ENCODE assay signal across 8 cellular contexts in genomic region chr12:32679091-32679909, GRCh38. TPM values are rescaled to one million over a fixed set of nuclear protein-coding genes. Genes with fewer than 3 reads are reported as not detected.
DNase-seq lines count a peak whose midpoint lies in the region; ATAC-seq and TF ChIP-seq lines count a peak whose summit lies in the region.

TSS of gene DNM1L (plus strand) at chr12:32679301. CDS start at chr12:32679364, 63 bp downstream.

- peak within 1 kb of the TSS; percentile 87 for H3K27ac ChIP-seq in CD8-positive, alpha-beta T cell (ENCODE audit: low read depth, low read length)
- peak within 1 kb of the TSS; percentile 97 to 98 for H3K27ac ChIP-seq in lung (ENCODE audit: low read depth in 1 of 2, low read length in 1 of 2)

- no peaks in the 10 kb centered on the region for H3K9me3 Mint-ChIP-seq in CD8-positive, alpha-beta T cell

- H3K27me3 Mint-ChIP-seq in CD8-positive, alpha-beta T cell (ENCODE audit: low read depth): no peaks in the 10 kb centered on the region

- H3K27ac Mint-ChIP-seq in CD8-positive, alpha-beta T cell: peak within 1 kb of the TSS; percentile 90

- CTCF ChIA-PET in CD8-positive, alpha-beta T cell (lab: Charles Lee): no interaction called here

- ATAC-seq in CD8-positive, alpha-beta T cell: peak; percentile 98
- ATAC-seq in GM19467 (IDR thresholded peaks at IDR 0.05; ENCODE audit: unreplicated experiment) (peak; percentile 97), lung (ENCODE audit: insufficient read depth, low FRiP score) (peak; percentile 97)

- DNase-seq in CD8-positive, alpha-beta T cell: peak; percentile 85 to 94 (median 91)
- peak; percentile 92 for DNase-seq in HS-27A (ENCODE audit: low read depth)
- DNase-seq in NK-92 (lab: John Stamatoyannopoulos, UW; ENCODE audit: unreplicated experiment): peak; percentile 57
- peak; percentile 78 to 87 for DNase-seq in activated CD8-positive, alpha-beta memory T cell treated with anti-CD3 and anti-CD28 coated beads for 1 hour (ENCODE audit: extremely low read depth in 1 of 2, low read depth in 1 of 2)
- DNase-seq in effector CD4-positive, alpha-beta T cell: peak; percentile 93
- peak; percentile 95 for DNase-seq in lung (ENCODE audit: low spot score)
- DNase-seq in stimulated activated CD4-positive, alpha-beta T cell treated with anti-CD3 and anti-CD28 coated beads, TNF-alpha, amount 100 ng/mL, for 4 hours (ENCODE audit: low read depth in 3 of 3): peak; percentile 80 to 86 (median 81)

- no peak for TF ChIP-seq CTCF in CD8-positive, alpha-beta T cell (IDR thresholded peaks at IDR 0.05)
- peak; percentile 3 for TF ChIP-seq CTCF in lung (IDR thresholded peaks at IDR 0.05; ENCODE audit: control extremely low read depth, extremely low read depth)

- peak within 1 kb of the TSS; percentile 94 for H3K4me3 Mint-ChIP-seq in CD8-positive, alpha-beta T cell

- no peaks in the 10 kb centered on the region for H3K27me3 ChIP-seq in CD8-positive, alpha-beta T cell (ENCODE audit: insufficient read depth, low read length)
- no peaks in the 10 kb centered on the region for H3K27me3 ChIP-seq in lung (ENCODE audit: control insufficient read depth, insufficient read depth)

- POLR2A ChIA-PET in CD8-positive, alpha-beta T cell (lab: Charles Lee): interaction anchor here (0.7 to 1.3 kb wide), 2 partner anchors 11 to 76 kb away, joined by 3 to 6 read pairs; partner anchors contain the start of gene YARS2

- H3K4me1 Mint-ChIP-seq in CD8-positive, alpha-beta T cell (ENCODE audit: low read depth): peaks cover 30% of the 10 kb centered on the region

- no peaks in the 10 kb centered on the region for H3K9me3 ChIP-seq in CD8-positive, alpha-beta T cell (ENCODE audit: low read length)
- H3K9me3 ChIP-seq in lung (ENCODE audit: control insufficient read depth in 2 of 2, insufficient read depth in 1 of 2, low read length in 1 of 2): no peaks in the 10 kb centered on the region

- peaks cover 8% of the 10 kb centered on the region for H3K36me3 Mint-ChIP-seq in CD8-positive, alpha-beta T cell

- peak within 1 kb of the TSS; percentile 76 for H3K4me3 ChIP-seq in CD8-positive, alpha-beta T cell (ENCODE audit: low read depth, low read length)
- H3K4me3 ChIP-seq in lung: peak within 1 kb of the TSS; percentile 88

- H3K36me3 ChIP-seq in CD8-positive, alpha-beta T cell (ENCODE audit: insufficient read depth, low read length): no peaks in the 10 kb centered on the region
- H3K36me3 ChIP-seq in lung (ENCODE audit: control insufficient read depth in 2 of 2, insufficient read depth in 2 of 2, low read length in 2 of 2): no peaks in the 10 kb centered on the region

- peaks cover 11% of the 10 kb centered on the region for H3K4me1 ChIP-seq in CD8-positive, alpha-beta T cell (ENCODE audit: insufficient read depth, low read length)
- H3K4me1 ChIP-seq in lung (ENCODE audit: control insufficient read depth in 2 of 2, insufficient read depth in 2 of 2, low read length in 2 of 2): peaks cover 3 to 4% of the 10 kb centered on the region in 2 donors

- intact Hi-C loops in CD8-positive, alpha-beta T cell (cut with DNase I, micrococcal nuclease): loop anchor here (1.0 to 10.0 kb wide), 10 partner anchors 76 to 1357 kb away; partner anchors contain the start of genes ALG10 (in 2 of the 2), AMN1 (in 2 of the 2), ETFBKMT (in 2 of the 2) and BICD1 (in 1 of the 2)

- 0 to 1% methylated on average over 54 to 76 of the region's 76 CpGs for whole genome bisulfite sequencing in lung, 2 donors

RNA-seq across cellular contexts. Expression of gene DNM1L, which starts in this region (rescaled TPM):
- total RNA-seq in CD8-positive, alpha-beta T cell: 10 to 100 TPM; 76.1 to 77.1 TPM
- 10 to 100 TPM; 53.1 to 88.1 TPM for total RNA-seq in lung
- 10 to 100 TPM; 27.4 to 28.8 TPM for polyA plus RNA-seq in lung

Comparison
In these comparisons a context has a peak if more than half of its experiments do, and no peak if none do; other contexts are left out.
1. Peak in every context shown above with its lines: DNase-seq, ATAC-seq, H3K4me3 ChIP-seq and H3K27ac ChIP-seq.